1 cellular context compared by ENCODE assay signal in the genomic region with DNA sequence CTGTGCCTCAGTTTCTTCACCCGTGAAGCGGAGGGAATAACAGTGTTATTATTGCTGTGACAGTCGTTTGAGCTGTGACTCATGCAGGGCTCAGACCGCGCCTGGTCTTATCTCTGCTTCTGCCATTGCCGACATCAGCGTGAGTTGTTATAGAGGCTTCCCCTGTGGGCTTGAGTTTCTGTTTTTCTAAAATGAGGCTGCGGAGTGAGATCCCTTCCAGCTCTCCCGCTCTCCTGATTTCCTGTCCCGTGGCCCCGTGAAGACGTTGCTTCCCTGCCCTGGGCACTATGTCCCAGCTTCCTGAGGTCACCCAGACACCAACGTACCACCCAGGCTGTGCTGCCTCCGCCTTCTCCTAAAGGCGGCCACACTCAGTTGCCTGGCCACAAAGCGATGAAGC.
TF ChIP-seq lines count a peak whose summit lies in the region.

No MANE protein-coding gene starts in this region.

TF ChIP-seq in GM23338, 12 proteins besides CTCF, POLR2A, EP300 and RAD21:
- TF ChIP-seq EZH2phosphoT487 (IDR thresholded peaks at IDR 0.05; ENCODE audit: unreplicated experiment) (no peak), POLR2AphosphoS5 (IDR thresholded peaks at IDR 0.05; ENCODE audit: low read depth) (no peak), STAT1 (IDR thresholded peaks at IDR 0.05; ENCODE audit: unreplicated experiment) (no peak), EZH2 (IDR thresholded peaks at IDR 0.05; ENCODE audit: low read depth, unreplicated experiment) (no peak), CREB1 (CRISPR knock-in tag; IDR thresholded peaks at IDR 0.05; ENCODE audit: low read depth) (no peak), NANOG (IDR thresholded peaks at IDR 0.05; ENCODE audit: borderline replicate concordance) (no peak), ETS1 (IDR thresholded peaks at IDR 0.05) (no peak), ZNF331 (CRISPR knock-in tag; IDR thresholded peaks at IDR 0.05; ENCODE audit: low read depth) (no peak), ZNF114 (CRISPR knock-in tag; IDR thresholded peaks at IDR 0.05) (no peak), JUNB (IDR thresholded peaks at IDR 0.05; ENCODE audit: unreplicated experiment) (no peak)
- TF ChIP-seq, protein P1, sequence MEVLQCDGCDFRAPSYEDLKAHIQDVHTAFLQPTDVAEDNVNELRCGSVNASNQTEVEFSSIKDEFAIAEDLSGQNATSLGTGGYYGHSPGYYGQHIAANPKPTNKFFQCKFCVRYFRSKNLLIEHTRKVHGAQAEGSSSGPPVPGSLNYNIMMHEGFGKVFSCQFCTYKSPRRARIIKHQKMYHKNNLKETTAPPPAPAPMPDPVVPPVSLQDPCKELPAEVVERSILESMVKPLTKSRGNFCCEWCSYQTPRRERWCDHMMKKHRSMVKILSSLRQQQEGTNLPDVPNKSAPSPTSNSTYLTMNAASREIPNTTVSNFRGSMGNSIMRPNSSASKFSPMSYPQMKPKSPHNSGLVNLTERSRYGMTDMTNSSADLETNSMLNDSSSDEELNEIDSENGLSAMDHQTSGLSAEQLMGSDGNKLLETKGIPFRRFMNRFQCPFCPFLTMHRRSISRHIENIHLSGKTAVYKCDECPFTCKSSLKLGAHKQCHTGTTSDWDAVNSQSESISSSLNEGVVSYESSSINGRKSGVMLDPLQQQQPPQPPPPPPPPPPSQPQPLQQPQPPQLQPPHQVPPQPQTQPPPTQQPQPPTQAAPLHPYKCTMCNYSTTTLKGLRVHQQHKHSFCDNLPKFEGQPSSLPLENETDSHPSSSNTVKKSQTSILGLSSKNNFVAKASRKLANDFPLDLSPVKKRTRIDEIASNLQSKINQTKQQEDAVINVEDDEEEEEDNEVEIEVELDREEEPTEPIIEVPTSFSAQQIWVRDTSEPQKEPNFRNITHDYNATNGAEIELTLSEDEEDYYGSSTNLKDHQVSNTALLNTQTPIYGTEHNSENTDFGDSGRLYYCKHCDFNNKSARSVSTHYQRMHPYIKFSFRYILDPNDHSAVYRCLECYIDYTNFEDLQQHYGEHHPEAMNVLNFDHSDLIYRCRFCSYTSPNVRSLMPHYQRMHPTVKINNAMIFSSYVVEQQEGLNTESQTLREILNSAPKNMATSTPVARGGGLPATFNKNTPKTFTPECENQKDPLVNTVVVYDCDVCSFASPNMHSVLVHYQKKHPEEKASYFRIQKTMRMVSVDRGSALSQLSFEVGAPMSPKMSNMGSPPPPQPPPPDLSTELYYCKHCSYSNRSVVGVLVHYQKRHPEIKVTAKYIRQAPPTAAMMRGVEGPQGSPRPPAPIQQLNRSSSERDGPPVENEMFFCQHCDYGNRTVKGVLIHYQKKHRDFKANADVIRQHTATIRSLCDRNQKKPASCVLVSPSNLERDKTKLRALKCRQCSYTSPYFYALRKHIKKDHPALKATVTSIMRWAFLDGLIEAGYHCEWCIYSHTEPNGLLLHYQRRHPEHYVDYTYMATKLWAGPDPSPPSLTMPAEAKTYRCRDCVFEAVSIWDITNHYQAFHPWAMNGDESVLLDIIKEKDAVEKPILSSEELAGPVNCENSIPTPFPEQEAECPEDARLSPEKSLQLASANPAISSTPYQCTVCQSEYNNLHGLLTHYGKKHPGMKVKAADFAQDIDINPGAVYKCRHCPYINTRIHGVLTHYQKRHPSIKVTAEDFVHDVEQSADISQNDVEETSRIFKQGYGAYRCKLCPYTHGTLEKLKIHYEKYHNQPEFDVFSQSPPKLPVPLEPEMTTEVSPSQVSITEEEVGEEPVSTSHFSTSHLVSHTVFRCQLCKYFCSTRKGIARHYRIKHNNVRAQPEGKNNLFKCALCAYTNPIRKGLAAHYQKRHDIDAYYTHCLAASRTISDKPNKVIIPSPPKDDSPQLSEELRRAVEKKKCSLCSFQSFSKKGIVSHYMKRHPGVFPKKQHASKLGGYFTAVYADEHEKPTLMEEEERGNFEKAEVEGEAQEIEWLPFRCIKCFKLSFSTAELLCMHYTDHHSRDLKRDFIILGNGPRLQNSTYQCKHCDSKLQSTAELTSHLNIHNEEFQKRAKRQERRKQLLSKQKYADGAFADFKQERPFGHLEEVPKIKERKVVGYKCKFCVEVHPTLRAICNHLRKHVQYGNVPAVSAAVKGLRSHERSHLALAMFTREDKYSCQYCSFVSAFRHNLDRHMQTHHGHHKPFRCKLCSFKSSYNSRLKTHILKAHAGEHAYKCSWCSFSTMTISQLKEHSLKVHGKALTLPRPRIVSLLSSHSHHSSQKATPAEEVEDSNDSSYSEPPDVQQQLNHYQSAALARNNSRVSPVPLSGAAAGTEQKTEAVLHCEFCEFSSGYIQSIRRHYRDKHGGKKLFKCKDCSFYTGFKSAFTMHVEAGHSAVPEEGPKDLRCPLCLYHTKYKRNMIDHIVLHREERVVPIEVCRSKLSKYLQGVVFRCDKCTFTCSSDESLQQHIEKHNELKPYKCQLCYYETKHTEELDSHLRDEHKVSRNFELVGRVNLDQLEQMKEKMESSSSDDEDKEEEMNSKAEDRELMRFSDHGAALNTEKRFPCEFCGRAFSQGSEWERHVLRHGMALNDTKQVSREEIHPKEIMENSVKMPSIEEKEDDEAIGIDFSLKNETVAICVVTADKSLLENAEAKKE (CRISPR knock-in tag; IDR thresholded peaks at IDR 0.05) = no peak
- TF ChIP-seq, protein P2, sequence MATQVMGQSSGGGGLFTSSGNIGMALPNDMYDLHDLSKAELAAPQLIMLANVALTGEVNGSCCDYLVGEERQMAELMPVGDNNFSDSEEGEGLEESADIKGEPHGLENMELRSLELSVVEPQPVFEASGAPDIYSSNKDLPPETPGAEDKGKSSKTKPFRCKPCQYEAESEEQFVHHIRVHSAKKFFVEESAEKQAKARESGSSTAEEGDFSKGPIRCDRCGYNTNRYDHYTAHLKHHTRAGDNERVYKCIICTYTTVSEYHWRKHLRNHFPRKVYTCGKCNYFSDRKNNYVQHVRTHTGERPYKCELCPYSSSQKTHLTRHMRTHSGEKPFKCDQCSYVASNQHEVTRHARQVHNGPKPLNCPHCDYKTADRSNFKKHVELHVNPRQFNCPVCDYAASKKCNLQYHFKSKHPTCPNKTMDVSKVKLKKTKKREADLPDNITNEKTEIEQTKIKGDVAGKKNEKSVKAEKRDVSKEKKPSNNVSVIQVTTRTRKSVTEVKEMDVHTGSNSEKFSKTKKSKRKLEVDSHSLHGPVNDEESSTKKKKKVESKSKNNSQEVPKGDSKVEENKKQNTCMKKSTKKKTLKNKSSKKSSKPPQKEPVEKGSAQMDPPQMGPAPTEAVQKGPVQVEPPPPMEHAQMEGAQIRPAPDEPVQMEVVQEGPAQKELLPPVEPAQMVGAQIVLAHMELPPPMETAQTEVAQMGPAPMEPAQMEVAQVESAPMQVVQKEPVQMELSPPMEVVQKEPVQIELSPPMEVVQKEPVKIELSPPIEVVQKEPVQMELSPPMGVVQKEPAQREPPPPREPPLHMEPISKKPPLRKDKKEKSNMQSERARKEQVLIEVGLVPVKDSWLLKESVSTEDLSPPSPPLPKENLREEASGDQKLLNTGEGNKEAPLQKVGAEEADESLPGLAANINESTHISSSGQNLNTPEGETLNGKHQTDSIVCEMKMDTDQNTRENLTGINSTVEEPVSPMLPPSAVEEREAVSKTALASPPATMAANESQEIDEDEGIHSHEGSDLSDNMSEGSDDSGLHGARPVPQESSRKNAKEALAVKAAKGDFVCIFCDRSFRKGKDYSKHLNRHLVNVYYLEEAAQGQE (IDR thresholded peaks at IDR 0.05; ENCODE audit: unreplicated experiment) = no peak
